In genomic region chr9:124047106-124047716, GRCh38 we compare ENCODE assay signal across 19 cellular contexts. TPM values are rescaled to one million over a fixed set of nuclear protein-coding genes. Genes with fewer than 3 reads are reported as not detected.
"Had no signal": no experiment of that assay in that cellular context is flagged by ENCODE, and none has a peak within 500 bp of the region (broad histone marks: within the 10 kb centered on the region; RNA-seq: fewer than 3 reads in every experiment).

No MANE protein-coding gene starts in this region.

- DNase-seq: activated CD4-positive, alpha-beta T cell treated with anti-CD3 and anti-CD28 coated beads, Interleukin-2, amount 50 U/mL, for 4 hours; activated naive CD4-positive, alpha-beta T cell treated with anti-CD3 and anti-CD28 coated beads for 36 hours; activated naive CD8-positive, alpha-beta T cell treated with anti-CD3 and anti-CD28 coated beads, Interleukin-2, amount 50 U/mL, for 24 hours; activated T-cell treated with anti-CD3 and anti-CD28 coated beads for 4 hours; foreskin fibroblast; glutamatergic neuron; left ventricle myocardium superior; mesenchymal stem cell; naive thymus-derived CD8-positive, alpha-beta T cell; stimulated activated CD4-positive, alpha-beta T cell treated with anti-CD3 and anti-CD28 coated beads, Interleukin-2, amount 100 ng/mL, for 48 hours; stimulated activated naive B cell treated with anti-CD40 and anti-IgM and Interleukin-4, amounts not matched to agents 10 μg/mL and 1 μg/mL and 100 μg/mL, for 72 hours; T-helper 17 cell; thyroid gland had no signal

- H3K36me3 ChIP-seq: right atrium auricular region, thyroid gland had no signal

- H3K4me3 ChIP-seq: right atrium auricular region, thyroid gland had no signal

- H3K27ac ChIP-seq: right atrium auricular region, thyroid gland had no signal

- H3K27me3 ChIP-seq: right atrium auricular region had no signal

- H3K9me3 ChIP-seq: right atrium auricular region, thyroid gland had no signal

- ATAC-seq: activated CD4-positive, CD25-positive, alpha-beta regulatory T cell treated with anti-CD3 and anti-CD28 coated beads, Interleukin-2, amount 50 U/mL, for 24 hours; activated naive CD8-positive, alpha-beta T cell treated with anti-CD3 and anti-CD28 coated beads, Interleukin-2, amount 50 U/mL, for 24 hours; esophagus mucosa; left ventricle myocardium superior; naive thymus-derived CD8-positive, alpha-beta T cell; stimulated activated naive B cell treated with anti-CD40 and anti-IgM and Interleukin-4, amounts not matched to agents 10 μg/mL and 1 μg/mL and 100 μg/mL, for 72 hours; T-helper 17 cell had no signal

RNA-seq across cellular contexts. Expression of gene LHX2, which starts 35.6 kb away (rescaled TPM):
- total RNA-seq: activated naive CD4-positive, alpha-beta T cell treated with anti-CD3 and anti-CD28 coated beads for 36 hours; bronchial epithelial cell; esophagus mucosa; kidney epithelial cell; left ventricle myocardium superior; naive thymus-derived CD8-positive, alpha-beta T cell; posterior vena cava; T-helper 17 cell; thyroid gland had no signal
